Comparison of ENCODE assay signal across 7 cellular contexts in the genomic region with DNA sequence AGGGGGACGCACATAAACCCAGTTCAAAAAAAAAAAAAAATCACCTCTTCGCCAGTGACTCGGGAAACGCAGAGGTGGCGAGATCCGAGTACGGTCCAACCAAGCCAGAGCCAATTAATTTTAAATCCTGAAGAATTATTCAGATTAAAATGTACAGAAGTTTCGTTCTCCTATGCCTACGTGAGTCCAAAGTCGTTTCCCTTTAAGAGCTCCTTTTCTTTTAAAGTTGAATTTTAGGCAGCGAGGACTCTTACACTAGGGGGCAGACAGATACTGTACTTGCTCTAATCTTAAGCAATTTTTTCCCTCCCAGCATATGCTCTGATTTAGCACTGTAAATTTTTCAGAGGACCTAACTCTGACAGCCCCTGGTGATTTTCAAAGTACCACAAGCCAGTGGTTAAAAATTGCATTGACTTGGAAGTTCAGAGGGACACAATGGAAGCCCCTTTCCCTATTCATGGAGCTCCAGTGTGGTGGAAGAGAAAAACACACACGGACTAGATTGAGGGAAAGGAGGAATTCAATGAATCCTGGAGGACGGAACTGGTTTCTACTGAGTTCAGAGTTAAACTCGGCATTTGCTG. TPM values are rescaled to one million over a fixed set of nuclear protein-coding genes. Genes with fewer than 3 reads are reported as not detected.
DNase-seq lines count a peak whose midpoint lies in the region; FAIRE-seq and TF ChIP-seq lines count a peak whose summit lies in the region.

No MANE protein-coding gene starts in this region.

- H3K36me3 ChIP-seq in HUES6 (ENCODE audit: control insufficient read depth, insufficient read depth, low read length) (no peaks in the 10 kb centered on the region), PC-9 (ENCODE audit: low read depth) (no peaks in the 10 kb centered on the region), endothelial cell of umbilical vein (ENCODE audit: control insufficient read depth in 2 of 2, extremely low read depth in 1 of 2, insufficient read depth in 2 of 2, low read length in 2 of 2) (peaks cover 1 to 3% of the 10 kb centered on the region in 2 experiments), mucosa of stomach (ENCODE audit: control insufficient read depth, insufficient read depth, low read length) (no peaks in the 10 kb centered on the region)

- H4K20me1 ChIP-seq in PC-9 (ENCODE audit: insufficient read depth), result no peaks in the 10 kb centered on the region
- no peaks in the 10 kb centered on the region for H4K20me1 ChIP-seq in endothelial cell of umbilical vein (replicated peaks; ENCODE audit: control insufficient read depth, extremely low read depth, insufficient read depth, low read length)

- H2AFZ ChIP-seq in PC-9 (peak overlapping the region; percentile 79), endothelial cell of umbilical vein (ENCODE audit: low read depth, low read length) (no peak overlapping the region)

- H3K9me1 ChIP-seq in endothelial cell of umbilical vein (replicated peaks; ENCODE audit: control insufficient read depth, extremely low read depth, insufficient read depth, low read length), result no peaks in the 10 kb centered on the region

- DNase-seq in GM10266 (ENCODE audit: extremely low spot score) (peak; percentile 69), PC-9 (peak; percentile 33 to 81), endothelial cell of umbilical vein (ENCODE audit: low read depth, low spot score) (peak; percentile 94), GOT3 (lab: John Stamatoyannopoulos, UW) (no peak)
- DNase-seq in effector CD4-positive, alpha-beta T cell, result no peak

- no peaks in the 10 kb centered on the region for H3K9me2 ChIP-seq in PC-9 (ENCODE audit: insufficient read depth)

- peaks cover 46% of the 10 kb centered on the region for H3F3A ChIP-seq in PC-9 (ENCODE audit: insufficient read depth, low read depth)

- H3K4me1 ChIP-seq in HUES6 (ENCODE audit: control insufficient read depth, insufficient read depth, low read length) (peaks cover 46% of the 10 kb centered on the region), PC-9 (replicated peaks; ENCODE audit: insufficient read depth) (peaks cover 40% of the 10 kb centered on the region), endothelial cell of umbilical vein (ENCODE audit: control insufficient read depth, extremely low read depth, insufficient read depth, low read length) (peaks cover 55% of the 10 kb centered on the region), mucosa of stomach (ENCODE audit: control insufficient read depth, insufficient read depth, low read length) (peaks cover 3% of the 10 kb centered on the region)

- no TSS peak for BruUV-seq in PC-9 (replicated peaks; lab: Mats Ljungman, UMichigan)
- no TSS peak for BruUV-seq in endothelial cell of umbilical vein (replicated peaks; lab: Mats Ljungman, UMichigan)

- POLR2A ChIA-PET in PC-9 (lab: Charles Lee; ENCODE audit: unreplicated experiment) (interaction anchor here (0.5 to 2.0 kb wide), 12 partner anchors 12 to 452 kb away, joined by 3 to 46 read pairs (median 6); no protein-coding TSS in a partner anchor), endothelial cell of umbilical vein (lab: Charles Lee) (interaction anchor here (0.5 to 3.1 kb wide), 19 partner anchors 9 to 1658 kb away, joined by 3 to 23 read pairs (median 5); no protein-coding TSS in a partner anchor)

- no peak overlapping the region for H3K27ac ChIP-seq in HUES6 (ENCODE audit: low read depth, low read length)
- peak overlapping the region; percentile 91 for H3K27ac ChIP-seq in PC-9
- peak overlapping the region; percentile 85 for H3K27ac ChIP-seq in endothelial cell of umbilical vein (ENCODE audit: insufficient read depth, low read depth, low read length)

- intact Hi-C loops in PC-9 (cut with micrococcal nuclease; ENCODE audit: unreplicated experiment) (loop anchor here (1.0 to 10.0 kb wide), 8 partner anchors 63 to 1068 kb away; no protein-coding TSS in a partner anchor), endothelial cell of umbilical vein (cut with micrococcal nuclease) (loop anchor here (1.0 to 5.0 kb wide), 14 partner anchors 394 to 1745 kb away; no protein-coding TSS in a partner anchor)

- TF ChIP-seq POLR2A in endothelial cell of umbilical vein (IDR thresholded peaks at IDR 0.05; ENCODE audit: low read depth, low read length), result peak; percentile 69

- H3K9ac ChIP-seq in HUES6 (ENCODE audit: low read length) (no peak overlapping the region), endothelial cell of umbilical vein (replicated peaks; ENCODE audit: extremely low read depth, insufficient read depth, low read length) (peak overlapping the region; percentile 97), mucosa of stomach (ENCODE audit: low read length) (peak overlapping the region; percentile 44)

- FAIRE-seq in endothelial cell of umbilical vein (lab: Jason Lieb, UNC), result peak; percentile 76

- peaks cover 95% of the 10 kb centered on the region for H3K27me3 ChIP-seq in HUES6 (ENCODE audit: control insufficient read depth, insufficient read depth, low read length)
- H3K27me3 ChIP-seq in PC-9 (ENCODE audit: insufficient read depth, low read depth), result no peaks in the 10 kb centered on the region
- H3K27me3 ChIP-seq in endothelial cell of umbilical vein (ENCODE audit: control insufficient read depth in 2 of 2, insufficient read depth in 2 of 2, low read length in 2 of 2), result no peaks in the 10 kb centered on the region
- H3K27me3 ChIP-seq in mucosa of stomach (ENCODE audit: control insufficient read depth, insufficient read depth, low read length), result peaks cover 40% of the 10 kb centered on the region

- CTCF ChIA-PET in PC-9 (lab: Charles Lee), result interaction anchor here (0.5 to 1.5 kb wide), 14 partner anchors 9 to 692 kb away, joined by 3 to 9 read pairs (median 5); no protein-coding TSS in a partner anchor
- CTCF ChIA-PET in endothelial cell of umbilical vein (lab: Charles Lee), result interaction anchor here (0.6 to 4.7 kb wide), 67 partner anchors 9 to 1750 kb away, joined by 3 to 37 read pairs (median 5); no protein-coding TSS in a partner anchor

- no peaks in the 10 kb centered on the region for H3K9me3 ChIP-seq in HUES6 (ENCODE audit: control insufficient read depth, insufficient read depth, low read depth, low read length)
- no peaks in the 10 kb centered on the region for H3K9me3 ChIP-seq in PC-9 (ENCODE audit: insufficient read depth, low read depth)
- no peaks in the 10 kb centered on the region for H3K9me3 ChIP-seq in endothelial cell of umbilical vein (replicated peaks; ENCODE audit: control insufficient read depth, insufficient read depth, low read length)
- H3K9me3 ChIP-seq in mucosa of stomach (ENCODE audit: control insufficient read depth, low read length), result no peaks in the 10 kb centered on the region

- TF ChIP-seq CTCF in GM10266 (IDR thresholded peaks at IDR 0.05; ENCODE audit: control insufficient read depth, insufficient read depth, low read depth, missing control alignments) (peak; percentile 26), PC-9 (conservative IDR thresholded peaks at IDR 0.05) (peak; percentile 75), endothelial cell of umbilical vein (IDR thresholded peaks at IDR 0.05; ENCODE audit: extremely low read depth in 1 of 2, insufficient read depth in 1 of 2, low read depth in 1 of 2, low read length in 2 of 2) (peak; percentile 49 to 60)

- peak overlapping the region; percentile 51 for H3K4me3 ChIP-seq in HUES6 (ENCODE audit: low read depth, low read length)
- peak overlapping the region; percentile 73 for H3K4me3 ChIP-seq in PC-9
- peak overlapping the region; percentile 63 to 89 (median 71) for H3K4me3 ChIP-seq in endothelial cell of umbilical vein (replicated peaks in 1 of 3; ENCODE audit: insufficient read depth in 1 of 3, low read depth in 1 of 3, low read length in 3 of 3)
- no peak overlapping the region for H3K4me3 ChIP-seq in mucosa of stomach (ENCODE audit: low read length)

- dilution Hi-C loops in endothelial cell of umbilical vein (cut with MboI; ENCODE audit: extremely low pct_ligation_motif_present, low sequenced_read_pairs), result loop anchor here (25.0 kb wide), 1 partner anchor 1015 kb away; no protein-coding TSS in a partner anchor

- H3K79me2 ChIP-seq in PC-9 (ENCODE audit: low read depth) (peaks cover 53% of the 10 kb centered on the region), endothelial cell of umbilical vein (ENCODE audit: control insufficient read depth, insufficient read depth, low read length) (peaks cover 95% of the 10 kb centered on the region)

- peak overlapping the region; percentile 86 for H3K4me2 ChIP-seq in PC-9
- H3K4me2 ChIP-seq in endothelial cell of umbilical vein (ENCODE audit: insufficient read depth, low read length), result peak overlapping the region; percentile 88

TF ChIP-seq in endothelial cell of umbilical vein, 7 proteins besides CTCF, POLR2A, EP300 and RAD21:
- TF ChIP-seq EZH2 (IDR thresholded peaks at IDR 0.05; ENCODE audit: borderline replicate concordance, low read depth, low read length, severe bottlenecking), result no peak

RNA-seq across cellular contexts. Expression of gene NR2F2, which starts 3.3 kb away (rescaled TPM):
- total RNA-seq in PC-9 (2021), result 48.4 and 72.1 TPM in 2 replicates
- total RNA-seq in endothelial cell of umbilical vein, result 153 and 182 TPM in 2 replicates
- polyA plus RNA-seq in endothelial cell of umbilical vein, result 105 and 120 TPM in 2 replicates
- 108 and 112 TPM in 2 replicates for polyA plus RNA-seq in endothelial cell of umbilical vein (2011; cell fraction: cytosol; rRNA removed)
- 115 and 122 TPM in 2 replicates for polyA plus RNA-seq in endothelial cell of umbilical vein (2011; cell fraction: nucleus; rRNA removed)
- 242 and 247 TPM in 2 replicates for polyA plus RNA-seq in endothelial cell of umbilical vein (2012)
- 77.0 and 94.2 TPM in 2 replicates for polyA minus RNA-seq in endothelial cell of umbilical vein
- polyA minus RNA-seq in endothelial cell of umbilical vein (2011; cell fraction: cytosol; rRNA and poly(A)+ RNA removed), result 23.5 TPM
- polyA minus RNA-seq in endothelial cell of umbilical vein (2011; cell fraction: nucleus; rRNA and poly(A)+ RNA removed), result 98.6 and 113 TPM in 2 replicates

Comparison
In these comparisons a context has a peak if more than half of its experiments do, and no peak if none do; other contexts are left out.
1. DNase-seq: peak in GM10266 (single experiment), PC-9 (2 of 2) and endothelial cell of umbilical vein (single experiment); none in GOT3 (single experiment) and effector CD4-positive, alpha-beta T cell (single experiment).
2. Peak in every context shown above with its lines, with median percentiles within 50 percentile points of each other: CTCF ChIP-seq.